In genomic region chr11:120390585-120390922, GRCh38 we compare ENCODE assay signal across 17 cellular contexts.
"Had no signal": no experiment of that assay in that cellular context is flagged by ENCODE, and none has a peak within 500 bp of the region (broad histone marks: within the 10 kb centered on the region; RNA-seq: fewer than 3 reads in every experiment).

No MANE protein-coding gene starts in this region.

- H3K4me3 Mint-ChIP-seq: activated B cell treated with CpG ODN at 0.5 μM for 24 hours; activated CD4-positive, alpha-beta memory T cell treated with anti-CD3 and anti-CD28 coated beads for 36 hours; activated naive CD8-positive, alpha-beta T cell; effector memory CD8-positive, alpha-beta T cell; natural killer cell had no signal

- H3K9ac ChIP-seq: parathyroid adenoma had no signal

- H3K36me3 ChIP-seq: tibial nerve, uterus had no signal

- H3K9me3 Mint-ChIP-seq: natural killer cell had no signal

- H3K4me1 Mint-ChIP-seq: activated B cell treated with CpG ODN at 0.5 μM for 24 hours had no signal

- H3K27ac Mint-ChIP-seq: activated B cell treated with CpG ODN at 0.5 μM for 24 hours; activated CD4-positive, alpha-beta memory T cell treated with anti-CD3 and anti-CD28 coated beads for 36 hours; activated naive CD8-positive, alpha-beta T cell; effector memory CD8-positive, alpha-beta T cell; natural killer cell had no signal

- ATAC-seq: effector memory CD8-positive, alpha-beta T cell; natural killer cell; stimulated activated naive CD8-positive, alpha-beta T cell treated with anti-CD3 and anti-CD28 coated beads, Interleukin-15, Interleukin-2, amounts not matched to agents 100 U/mL and 50 U/mL, for 24 hours had no signal

- H2AFZ ChIP-seq: parathyroid adenoma had no signal

- H3K27me3 ChIP-seq: tibial nerve, uterus had no signal

- H3K4me3 ChIP-seq: tibial nerve, uterus had no signal

- DNase-seq: activated B cell treated with CpG ODN at 0.5 μM for 24 hours; activated CD4-positive, alpha-beta memory T cell treated with anti-CD3 and anti-CD28 coated beads for 36 hours; activated CD4-positive, alpha-beta T cell treated with anti-CD3 and anti-CD28 coated beads for 4 hours; activated T-cell treated with anti-CD3 and anti-CD28 coated beads for 4 hours; amniotic stem cell; effector memory CD8-positive, alpha-beta T cell; foreskin fibroblast; kidney glomerular epithelial cell; natural killer cell; retina; stimulated activated CD4-positive, alpha-beta T cell treated with anti-CD3 and anti-CD28 coated beads, Interleukin-2, amount 100 ng/mL, for 24 hours; stimulated activated naive CD8-positive, alpha-beta T cell treated with anti-CD3 and anti-CD28 coated beads, Interleukin-15, Interleukin-2, amounts not matched to agents 100 U/mL and 50 U/mL, for 24 hours; uterus had no signal

- H3K4me1 ChIP-seq: uterus had no signal

- H3K9me3 ChIP-seq: tibial nerve, uterus had no signal

- H3K27ac ChIP-seq: epithelial cell of prostate, parathyroid adenoma, uterus had no signal

- H3K36me3 Mint-ChIP-seq: activated CD4-positive, alpha-beta memory T cell treated with anti-CD3 and anti-CD28 coated beads for 36 hours had no signal
